In genomic region chr1:90718411-90719320, GRCh38 we compare ENCODE assay signal across 1 cellular context.
TF ChIP-seq lines count a peak whose summit lies in the region.

No MANE protein-coding gene starts in this region.

TF ChIP-seq in HepG2, 621 proteins besides CTCF, POLR2A, EP300 and RAD21 (continued from another document):
- TF ChIP-seq SP2 (CRISPR knock-in tag; IDR thresholded peaks at IDR 0.05), result no peak
- no peak for TF ChIP-seq ZNF724P (CRISPR knock-in tag; IDR thresholded peaks at IDR 0.05; ENCODE audit: borderline replicate concordance)
- TF ChIP-seq WIZ (CRISPR knock-in tag; IDR thresholded peaks at IDR 0.05), result no peak
- no peak for TF ChIP-seq ZNF180 (CRISPR knock-in tag; IDR thresholded peaks at IDR 0.05; ENCODE audit: borderline replicate concordance, low read depth)
